In the genomic region with DNA sequence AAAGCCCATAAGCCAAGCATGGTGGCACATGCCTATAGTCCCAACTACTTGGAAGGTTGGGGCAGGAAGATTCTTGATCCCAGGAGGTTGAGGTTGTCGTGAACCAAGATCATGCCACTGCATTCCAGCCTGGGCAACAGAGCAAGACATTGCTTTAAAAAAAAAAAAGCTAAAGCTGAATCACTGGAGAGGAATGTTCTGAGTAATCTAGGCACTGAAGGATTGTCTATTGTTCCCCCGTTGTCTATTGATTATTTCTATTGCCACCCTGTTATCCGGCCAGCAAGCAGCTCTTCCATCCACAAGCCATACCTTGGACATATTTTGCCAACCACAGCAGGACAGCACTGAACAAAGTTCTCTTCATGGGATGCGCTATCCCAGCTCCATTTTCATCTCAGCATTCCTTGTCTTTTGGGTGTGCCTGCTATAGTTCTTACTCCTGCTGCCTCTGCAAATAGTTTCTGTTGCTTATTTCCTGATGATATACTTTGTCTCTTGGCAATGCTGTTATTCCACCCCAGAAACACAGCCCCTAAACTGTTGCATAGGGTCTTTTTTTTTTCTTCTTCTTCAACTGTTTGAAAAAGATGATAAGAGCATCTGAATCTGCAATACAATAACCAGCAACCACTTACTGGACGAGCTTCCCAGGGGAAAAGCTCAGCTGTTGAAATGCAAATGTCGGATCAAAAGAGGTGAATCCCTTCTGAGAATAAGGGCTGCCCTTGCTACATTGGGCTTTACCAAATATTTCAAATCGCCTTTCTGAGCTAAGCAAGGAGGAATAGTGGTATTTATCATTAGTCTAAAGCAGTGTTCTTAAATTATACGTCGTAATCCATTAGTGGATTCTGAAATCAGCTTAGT, we compare ENCODE assay signal across 15 cellular contexts. TPM values are rescaled to one million over a fixed set of nuclear protein-coding genes. Genes with fewer than 3 reads are reported as not detected.
DNase-seq lines count a peak whose midpoint lies in the region; ATAC-seq and TF ChIP-seq lines count a peak whose summit lies in the region.
"Had no signal": no experiment of that assay in that cellular context is flagged by ENCODE, and none has a peak within 500 bp of the region (broad histone marks: within the 10 kb centered on the region; RNA-seq: fewer than 3 reads in every experiment).

No MANE protein-coding gene starts in this region.

- TF ChIP-seq CTCF in neural cell (IDR thresholded peaks at IDR 0.05; ENCODE audit: poor library complexity, severe bottlenecking) = no peak
- no peak for TF ChIP-seq CTCF in GM10248 (IDR thresholded peaks at IDR 0.05; ENCODE audit: control extremely low read depth, extremely low read depth, low read depth, missing control alignments)

- H2AFZ ChIP-seq in neural cell (ENCODE audit: low read depth, low read length) = no peak overlapping the region

- TF ChIP-seq RAD21 in neural cell (conservative IDR thresholded peaks at IDR 0.05) = no peak

- H3K9me3 ChIP-seq in neural cell (ENCODE audit: low read length) = no peaks in the 10 kb centered on the region
- H3K9me3 ChIP-seq: left ventricle myocardium inferior had no signal

- peak; percentile 9 for DNase-seq in GM04503 (ENCODE audit: low read depth)
- DNase-seq in NCI-H82 (lab: John Stamatoyannopoulos, UW) = peak; percentile 66
- no peak for DNase-seq in epithelial cell of prostate (ENCODE audit: low read depth, low spot score)
- no peak for DNase-seq in GM10248 (ENCODE audit: extremely low spot score)
- DNase-seq in activated CD4-positive, alpha-beta T cell treated with anti-CD3 and anti-CD28 coated beads for 1 hour = no peak
- no peak for DNase-seq in GOT3 (lab: John Stamatoyannopoulos, UW)
- DNase-seq: activated CD4-positive, alpha-beta T cell treated with anti-CD3 and anti-CD28 coated beads for 48 hours; central memory CD4-positive, alpha-beta T cell; left ventricle myocardium inferior; NCI-H1092 treated with DMSO at 0.1 percent for 48 hours; NCI-H774; posterior cingulate gyrus; stimulated activated CD4-positive, alpha-beta T cell treated with anti-CD3 and anti-CD28 coated beads, Interleukin-4, amount 100 ng/mL, for 24 hours had no signal

- H3K27me3 ChIP-seq in neural cell (ENCODE audit: insufficient read depth, low read depth, low read length) = no peaks in the 10 kb centered on the region

- no peaks in the 10 kb centered on the region for H3K9me2 ChIP-seq in neural cell (ENCODE audit: insufficient read depth, low read length)

- no peaks in the 10 kb centered on the region for H4K20me1 ChIP-seq in neural cell (ENCODE audit: insufficient read depth)

- H3K4me2 ChIP-seq in neural cell (ENCODE audit: low read length) = peak overlapping the region; percentile 54

- TF ChIP-seq EP300 in neural cell (conservative IDR thresholded peaks at IDR 0.05; ENCODE audit: poor library complexity, severe bottlenecking) = no peak

- no peaks in the 10 kb centered on the region for H3F3A ChIP-seq in neural cell (ENCODE audit: insufficient read depth, low read length, poor library complexity, severe bottlenecking)

- POLR2A ChIA-PET in GM10248 (lab: Yijun Ruan, JAX) = no interaction called here

- H3K27ac ChIP-seq in epithelial cell of prostate (peak overlapping the region; percentile 27), neural cell (ENCODE audit: low read length) (no peak overlapping the region)
- H3K27ac ChIP-seq: left ventricle myocardium inferior had no signal

- H3K4me3 ChIP-seq in neural cell (ENCODE audit: low read length) = peak overlapping the region; percentile 1
- H3K4me3 ChIP-seq: left ventricle myocardium inferior had no signal

- H3K79me2 ChIP-seq in neural cell (replicated peaks; ENCODE audit: insufficient read depth, low read length) = no peaks in the 10 kb centered on the region

- CTCF ChIA-PET in GM10248 (lab: Yijun Ruan, JAX) = interaction anchor here (0.9 to 1.4 kb wide), 5 partner anchors 9 to 156 kb away, joined by 3 to 5 read pairs (median 3); no protein-coding TSS in a partner anchor

- no peak overlapping the region for H3K9ac ChIP-seq in neural cell (ENCODE audit: low read length)

- no peak for ATAC-seq in HG02642 (IDR thresholded peaks at IDR 0.05; ENCODE audit: poor library complexity, unreplicated experiment)

- H3K36me3 ChIP-seq in neural cell (ENCODE audit: insufficient read depth, low read length) = no peaks in the 10 kb centered on the region
- H3K36me3 ChIP-seq: left ventricle myocardium inferior had no signal

TF ChIP-seq in neural cell, 6 proteins besides CTCF, POLR2A, EP300 and RAD21:
- TF ChIP-seq SMC3 (conservative IDR thresholded peaks at IDR 0.05; ENCODE audit: poor library complexity) (no peak), POLR2AphosphoS5 (IDR thresholded peaks at IDR 0.05) (no peak), EZH2 (IDR thresholded peaks at IDR 0.05; ENCODE audit: borderline replicate concordance, insufficient read depth, low read length, poor library complexity, severe bottlenecking) (no peak), MXI1 (conservative IDR thresholded peaks at IDR 0.05; ENCODE audit: poor library complexity, severe bottlenecking) (no peak), TAF1 (IDR thresholded peaks at IDR 0.05; ENCODE audit: low read depth) (no peak)
- TF ChIP-seq, protein P1, sequence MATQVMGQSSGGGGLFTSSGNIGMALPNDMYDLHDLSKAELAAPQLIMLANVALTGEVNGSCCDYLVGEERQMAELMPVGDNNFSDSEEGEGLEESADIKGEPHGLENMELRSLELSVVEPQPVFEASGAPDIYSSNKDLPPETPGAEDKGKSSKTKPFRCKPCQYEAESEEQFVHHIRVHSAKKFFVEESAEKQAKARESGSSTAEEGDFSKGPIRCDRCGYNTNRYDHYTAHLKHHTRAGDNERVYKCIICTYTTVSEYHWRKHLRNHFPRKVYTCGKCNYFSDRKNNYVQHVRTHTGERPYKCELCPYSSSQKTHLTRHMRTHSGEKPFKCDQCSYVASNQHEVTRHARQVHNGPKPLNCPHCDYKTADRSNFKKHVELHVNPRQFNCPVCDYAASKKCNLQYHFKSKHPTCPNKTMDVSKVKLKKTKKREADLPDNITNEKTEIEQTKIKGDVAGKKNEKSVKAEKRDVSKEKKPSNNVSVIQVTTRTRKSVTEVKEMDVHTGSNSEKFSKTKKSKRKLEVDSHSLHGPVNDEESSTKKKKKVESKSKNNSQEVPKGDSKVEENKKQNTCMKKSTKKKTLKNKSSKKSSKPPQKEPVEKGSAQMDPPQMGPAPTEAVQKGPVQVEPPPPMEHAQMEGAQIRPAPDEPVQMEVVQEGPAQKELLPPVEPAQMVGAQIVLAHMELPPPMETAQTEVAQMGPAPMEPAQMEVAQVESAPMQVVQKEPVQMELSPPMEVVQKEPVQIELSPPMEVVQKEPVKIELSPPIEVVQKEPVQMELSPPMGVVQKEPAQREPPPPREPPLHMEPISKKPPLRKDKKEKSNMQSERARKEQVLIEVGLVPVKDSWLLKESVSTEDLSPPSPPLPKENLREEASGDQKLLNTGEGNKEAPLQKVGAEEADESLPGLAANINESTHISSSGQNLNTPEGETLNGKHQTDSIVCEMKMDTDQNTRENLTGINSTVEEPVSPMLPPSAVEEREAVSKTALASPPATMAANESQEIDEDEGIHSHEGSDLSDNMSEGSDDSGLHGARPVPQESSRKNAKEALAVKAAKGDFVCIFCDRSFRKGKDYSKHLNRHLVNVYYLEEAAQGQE (IDR thresholded peaks at IDR 0.05; ENCODE audit: borderline replicate concordance) = no peak

RNA-seq across cellular contexts. Expression of a gene that starts 22.2 kb away (rescaled TPM):
- polyA plus RNA-seq in neural cell = 4.0 and 4.9 TPM in 2 replicates
- 11.4 and 14.6 TPM in 2 replicates for polyA minus RNA-seq in neural cell

Comparison
In these comparisons a context has a peak if more than half of its experiments do, and no peak if none do; other contexts are left out.
1. DNase-seq: peak in GM04503 (single experiment) and NCI-H82 (single experiment); none in epithelial cell of prostate (single experiment), GM10248 (single experiment), activated CD4-positive, alpha-beta T cell treated with anti-CD3 and anti-CD28 coated beads for 1 hour (single experiment) and GOT3 (single experiment).